Comparison of ENCODE assay signal across 26 cellular contexts in the genomic region with DNA sequence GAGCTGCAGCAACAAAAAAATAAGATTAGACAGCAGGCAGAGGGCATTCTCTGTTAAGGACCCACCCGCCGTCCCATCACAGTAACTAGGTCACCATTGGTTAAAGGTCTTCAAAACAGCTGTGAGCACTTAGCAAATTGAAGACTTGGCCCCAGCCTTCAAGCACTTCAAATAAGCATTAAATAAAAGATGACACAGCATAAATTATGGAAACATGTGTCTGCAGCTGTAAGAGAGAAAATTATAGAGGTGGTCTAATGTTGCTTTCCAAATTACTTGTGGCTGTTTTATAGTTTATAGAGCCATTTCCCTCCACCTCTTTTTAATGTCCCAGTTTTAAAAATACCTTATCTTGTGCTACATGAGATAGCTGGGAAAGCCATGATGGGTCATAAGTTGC.
"Had no signal": no experiment of that assay in that cellular context is flagged by ENCODE, and none has a peak within 500 bp of the region (broad histone marks: within the 10 kb centered on the region; RNA-seq: fewer than 3 reads in every experiment).

No MANE protein-coding gene starts in this region.

- H3K4me1 ChIP-seq: left lung, testis, transverse colon had no signal

- H3K9me3 ChIP-seq: esophagus squamous epithelium, left lung, mucosa of descending colon, neutrophil, ovary, testis, transverse colon had no signal

- H3K36me3 ChIP-seq: brain microvascular endothelial cell, esophagus squamous epithelium, left lung, neutrophil, ovary, transverse colon had no signal

- H3K4me3 ChIP-seq: esophagus squamous epithelium, left lung, mucosa of descending colon, ovary, testis, transverse colon had no signal

- H3K27me3 ChIP-seq: brain microvascular endothelial cell, esophagus squamous epithelium, left lung, ovary, testis, transverse colon had no signal

- DNase-seq: activated B cell treated with CpG ODN at 0.5 μM for 24 hours; activated CD4-positive, alpha-beta T cell treated with anti-CD3 and anti-CD28 coated beads, Interleukin-2, amount 50 U/mL, for 1 hour; activated CD8-positive, alpha-beta T cell treated with anti-CD3 and anti-CD28 coated beads for 36 hours; activated gamma-delta T cell treated with Interleukin-2 at 50 U/mL for 16 hours; activated naive CD4-positive, alpha-beta T cell treated with anti-CD3 and anti-CD28 coated beads, Interleukin-2, amount 50 U/mL, for 16 hours; activated T-cell treated with anti-CD3 and anti-CD28 coated beads, Interleukin-2, amount 50 U/mL, for 4 hours; amniotic stem cell; brain microvascular endothelial cell; caudate nucleus; endodermal cell; esophagus squamous epithelium; kidney glomerular epithelial cell; left lung; nephron progenitor cell; ovary; stimulated activated CD4-positive, alpha-beta T cell treated with anti-CD3 and anti-CD28 coated beads, Interleukin-15, amount 100 ng/mL, for 24 hours; stimulated activated CD4-positive, alpha-beta T cell treated with anti-CD3 and anti-CD28 coated beads, Interleukin-2, amount 100 ng/mL, for 24 hours; stimulated activated naive CD8-positive, alpha-beta T cell treated with anti-CD3 and anti-CD28 coated beads, Interleukin-15, Interleukin-2, amounts not matched to agents 100 U/mL and 50 U/mL, for 24 hours; T-helper 1 cell; testis; transverse colon had no signal

- ATAC-seq: activated CD8-positive, alpha-beta T cell treated with anti-CD3 and anti-CD28 coated beads for 36 hours; activated T-cell treated with anti-CD3 and anti-CD28 coated beads, Interleukin-2, amount 50 U/mL, for 4 hours; activated T-helper 17 cell treated with anti-CD3 and anti-CD28 coated beads, Interleukin-2, amount 50 U/mL, for 72 hours; left lung; mucosa of descending colon had no signal

- FAIRE-seq: astrocyte, frontal cortex had no signal

- H3K27ac ChIP-seq: brain microvascular endothelial cell, esophagus squamous epithelium, left lung, neutrophil, ovary, testis, transverse colon had no signal
